In genomic region chr18:55478301-55478660, GRCh38 we compare ENCODE assay signal across 10 cellular contexts.
A peak's percentile ranks its signal among the peaks of the same experiment; 100 is the strongest.
DNase-seq lines count a peak whose midpoint lies in the region; ATAC-seq and TF ChIP-seq lines count a peak whose summit lies in the region.
"Had no signal": no experiment of that assay in that cellular context is flagged by ENCODE, and none has a peak within 500 bp of the region (broad histone marks: within the 10 kb centered on the region; RNA-seq: fewer than 3 reads in every experiment).

No MANE protein-coding gene starts in this region.

- DNase-seq in HFFc6 (peak; percentile 13), immature natural killer cell (no peak), SK-N-DZ (ENCODE audit: low spot score) (no peak), NCI-H526 (lab: John Stamatoyannopoulos, UW) (no peak), RWPE1 (ENCODE audit: low spot score) (no peak)
- no peak for DNase-seq in activated naive CD8-positive, alpha-beta T cell treated with anti-CD3 and anti-CD28 coated beads, Interleukin-2, amount 10 ng/mL, durations not matched to agents 7 days and 5 days
- DNase-seq: glutamatergic neuron, NCI-H1694 had no signal

- no peak overlapping the region for H3K27ac ChIP-seq in RWPE1

- no peaks in the 10 kb centered on the region for H3K27me3 Mint-ChIP-seq in HFFc6 (ENCODE audit: insufficient read depth)
- peaks cover 3% of the 10 kb centered on the region for H3K27me3 Mint-ChIP-seq in activated naive CD8-positive, alpha-beta T cell treated with anti-CD3 and anti-CD28 coated beads, Interleukin-2, amount 10 ng/mL, durations not matched to agents 7 days and 5 days
- H3K27me3 Mint-ChIP-seq in immature natural killer cell (ENCODE audit: low read depth in 3 of 3) = peaks cover 0 to 3% (median 3%) of the 10 kb centered on the region in 3 donors
- no peaks in the 10 kb centered on the region for H3K27me3 Mint-ChIP-seq in stimulated activated memory B cell treated with anti-CD40 and anti-IgM and Interleukin-4, amounts not matched to agents 10 μg/mL and 1 μg/mL and 100 μg/mL, for 72 hours

- TF ChIP-seq CTCF in HFFc6 (IDR thresholded peaks at IDR 0.05) (no peak), RWPE1 (conservative IDR thresholded peaks at IDR 0.05; ENCODE audit: low read depth) (no peak)

- H3K4me3 Mint-ChIP-seq in HFFc6 (peak overlapping the region; percentile 87), immature natural killer cell (peak overlapping the region in 4 of 5 donors; percentile 44 to 96 (median 56))
- peak overlapping the region; percentile 52 for H3K4me3 Mint-ChIP-seq in activated naive CD8-positive, alpha-beta T cell treated with anti-CD3 and anti-CD28 coated beads, Interleukin-2, amount 10 ng/mL, durations not matched to agents 7 days and 5 days
- H3K4me3 Mint-ChIP-seq in stimulated activated memory B cell treated with anti-CD40 and anti-IgM and Interleukin-4, amounts not matched to agents 10 μg/mL and 1 μg/mL and 100 μg/mL, for 72 hours = peak overlapping the region; percentile 88

- H3K36me3 Mint-ChIP-seq in HFFc6 (ENCODE audit: low read depth) (no peaks in the 10 kb centered on the region; the same call in 1 of the 2 replicates), immature natural killer cell (no peaks in the 10 kb centered on the region)
- H3K36me3 Mint-ChIP-seq in activated naive CD8-positive, alpha-beta T cell treated with anti-CD3 and anti-CD28 coated beads, Interleukin-2, amount 10 ng/mL, durations not matched to agents 7 days and 5 days = peaks cover 2% of the 10 kb centered on the region
- H3K36me3 Mint-ChIP-seq in stimulated activated memory B cell treated with anti-CD40 and anti-IgM and Interleukin-4, amounts not matched to agents 10 μg/mL and 1 μg/mL and 100 μg/mL, for 72 hours = peaks cover 6% of the 10 kb centered on the region

- H3K4me1 Mint-ChIP-seq in HFFc6 (ENCODE audit: low read depth) (peaks cover 54% of the 10 kb centered on the region), immature natural killer cell (peaks cover 33 to 39% of the 10 kb centered on the region in 2 donors)
- H3K4me1 Mint-ChIP-seq in activated naive CD8-positive, alpha-beta T cell treated with anti-CD3 and anti-CD28 coated beads, Interleukin-2, amount 10 ng/mL, durations not matched to agents 7 days and 5 days = peaks cover 11% of the 10 kb centered on the region
- peaks cover 24% of the 10 kb centered on the region for H3K4me1 Mint-ChIP-seq in stimulated activated memory B cell treated with anti-CD40 and anti-IgM and Interleukin-4, amounts not matched to agents 10 μg/mL and 1 μg/mL and 100 μg/mL, for 72 hours

- no peak for ATAC-seq in activated naive CD8-positive, alpha-beta T cell treated with anti-CD3 and anti-CD28 coated beads, Interleukin-2, amount 10 ng/mL, durations not matched to agents 7 days and 5 days (ENCODE audit: low read depth)
- ATAC-seq in stimulated activated memory B cell treated with anti-CD40 and anti-IgM and Interleukin-4, amounts not matched to agents 10 μg/mL and 1 μg/mL and 100 μg/mL, for 72 hours = no peak
- ATAC-seq in HG02678 (IDR thresholded peaks at IDR 0.05; ENCODE audit: unreplicated experiment) = no peak

- H3K9me3 Mint-ChIP-seq in HFFc6 (no peaks in the 10 kb centered on the region), immature natural killer cell (no peaks in the 10 kb centered on the region)
- H3K9me3 Mint-ChIP-seq in activated naive CD8-positive, alpha-beta T cell treated with anti-CD3 and anti-CD28 coated beads, Interleukin-2, amount 10 ng/mL, durations not matched to agents 7 days and 5 days = peaks cover 1% of the 10 kb centered on the region
- H3K9me3 Mint-ChIP-seq in stimulated activated memory B cell treated with anti-CD40 and anti-IgM and Interleukin-4, amounts not matched to agents 10 μg/mL and 1 μg/mL and 100 μg/mL, for 72 hours = no peaks in the 10 kb centered on the region

- H3K27ac Mint-ChIP-seq in HFFc6 = peak overlapping the region; percentile 89
- H3K27ac Mint-ChIP-seq in activated naive CD8-positive, alpha-beta T cell treated with anti-CD3 and anti-CD28 coated beads, Interleukin-2, amount 10 ng/mL, durations not matched to agents 7 days and 5 days = no peak overlapping the region
- H3K27ac Mint-ChIP-seq in immature natural killer cell = peak overlapping the region; percentile 4 to 80 (median 68)
- H3K27ac Mint-ChIP-seq in stimulated activated memory B cell treated with anti-CD40 and anti-IgM and Interleukin-4, amounts not matched to agents 10 μg/mL and 1 μg/mL and 100 μg/mL, for 72 hours = peak overlapping the region; percentile 80

- CTCF ChIA-PET in RWPE1 (lab: Yijun Ruan, JAX) = no interaction called here

- POLR2A ChIA-PET in activated naive CD8-positive, alpha-beta T cell treated with anti-CD3 and anti-CD28 coated beads, Interleukin-2, amount 10 ng/mL, durations not matched to agents 7 days and 5 days (lab: Charles Lee) = interaction anchor here (0.8 kb wide), 1 partner anchor 11 kb away, joined by 3 read pairs; no protein-coding TSS in a partner anchor
- POLR2A ChIA-PET in RWPE1 (lab: Yijun Ruan, JAX; ENCODE audit: low non-redundant PET) = no interaction called here
